Comparison of ENCODE assay signal across 1 cellular context in the genomic region with DNA sequence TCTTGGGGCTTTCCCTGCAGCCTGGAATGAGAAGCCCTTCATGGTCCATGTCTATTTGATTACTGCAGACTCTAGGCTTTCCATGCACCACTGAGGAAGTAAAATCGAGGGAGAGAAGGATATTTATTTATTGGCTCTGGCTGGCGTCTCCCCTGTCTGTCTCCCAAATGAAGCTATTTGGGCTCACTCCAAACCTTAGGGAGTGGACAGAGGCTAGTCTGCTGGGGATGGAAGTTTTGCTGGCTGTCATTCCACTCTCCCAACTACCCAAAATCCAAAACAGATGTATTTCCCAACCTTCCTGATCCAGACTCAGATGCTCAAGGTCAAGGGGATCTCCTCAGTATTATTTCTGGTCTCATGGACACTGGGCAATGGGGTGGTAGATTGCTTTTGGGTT.
TF ChIP-seq lines count a peak whose summit lies in the region.

No MANE protein-coding gene starts in this region.

TF ChIP-seq in IMR-90, 13 proteins besides CTCF, POLR2A, EP300 and RAD21:
- TF ChIP-seq MAZ (IDR thresholded peaks at IDR 0.05; ENCODE audit: borderline replicate concordance, low read depth, low read length) (no peak), BHLHE40 (IDR thresholded peaks at IDR 0.05; ENCODE audit: low read depth, low read length) (no peak), SMC3 (IDR thresholded peaks at IDR 0.05; ENCODE audit: low read depth, low read length) (no peak), FOS (IDR thresholded peaks at IDR 0.05; ENCODE audit: low read depth, low read length) (no peak), RCOR1 (IDR thresholded peaks at IDR 0.05; ENCODE audit: insufficient replicate concordance, low read length) (no peak), CHD1 (IDR thresholded peaks at IDR 0.05; ENCODE audit: low read depth, low read length) (no peak), NFE2L2 (IDR thresholded peaks at IDR 0.05; ENCODE audit: low read depth, low read length) (no peak), RFX5 (IDR thresholded peaks at IDR 0.05; ENCODE audit: low read depth, low read length) (no peak), CEBPB (IDR thresholded peaks at IDR 0.05; ENCODE audit: low read depth, low read length) (no peak), USF2 (IDR thresholded peaks at IDR 0.05; ENCODE audit: low read depth, low read length) (no peak), ELK1 (IDR thresholded peaks at IDR 0.05; ENCODE audit: borderline replicate concordance, low read depth, low read length) (no peak), MXI1 (IDR thresholded peaks at IDR 0.05; ENCODE audit: borderline replicate concordance, low read depth, low read length) (no peak), MAFK (IDR thresholded peaks at IDR 0.05; ENCODE audit: low read depth, low read length) (no peak)
